ENCODE assay signal across 10 cellular contexts in the genomic region with DNA sequence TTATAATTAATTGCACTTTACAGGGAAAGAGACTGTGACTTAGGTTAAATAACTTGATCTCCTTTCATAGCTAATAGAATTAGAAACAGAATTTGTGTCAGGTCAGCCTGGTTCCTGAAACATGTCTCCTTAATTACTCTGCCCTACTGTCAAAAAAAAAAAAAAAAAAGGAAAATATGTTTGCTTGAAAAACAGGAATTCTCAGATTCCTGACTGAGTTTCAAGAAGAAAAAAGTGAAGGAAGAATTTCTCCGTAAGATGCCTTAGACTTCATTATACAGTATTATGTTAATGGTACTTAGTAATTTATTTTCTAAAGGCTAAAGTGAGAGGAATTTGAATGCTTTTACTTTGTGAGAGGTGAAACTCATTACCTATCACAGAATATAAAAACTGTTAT.
"Had no signal": no experiment of that assay in that cellular context is flagged by ENCODE, and none has a peak within 500 bp of the region (broad histone marks: within the 10 kb centered on the region; RNA-seq: fewer than 3 reads in every experiment).

No MANE protein-coding gene starts in this region.

- H2AFZ ChIP-seq: GM23248 had no signal

- H3K9me3 ChIP-seq: HAP-1 had no signal

- H3K9me3 Mint-ChIP-seq: GM23338, H9 had no signal

- DNase-seq: GM23248, GOT3, H7, H9, HCEC 1CT, HFFc6 had no signal

- H3K4me3 Mint-ChIP-seq: GM23338, H9, HFFc6 had no signal

- FAIRE-seq: H1, H54 had no signal

- H3K4me2 ChIP-seq: GM23338 had no signal

- H3K9ac ChIP-seq: GM23248 had no signal

- H3K4me3 ChIP-seq: GM23248, GM23338, HAP-1 had no signal

- H3K27ac Mint-ChIP-seq: GM23338, H9, HFFc6 had no signal

- H3K4me1 ChIP-seq: HAP-1 had no signal

- H3K36me3 ChIP-seq: HAP-1 had no signal

- H3K27ac ChIP-seq: GM23248 had no signal
